Comparison of ENCODE assay signal across 19 cellular contexts in genomic region chr1:193676996-193677569, GRCh38.
"Had no signal": no experiment of that assay in that cellular context is flagged by ENCODE, and none has a peak within 500 bp of the region (broad histone marks: within the 10 kb centered on the region; RNA-seq: fewer than 3 reads in every experiment).

No MANE protein-coding gene starts in this region.

- H3K4me1 Mint-ChIP-seq: immature natural killer cell, memory B cell, naive B cell had no signal

- H3K4me3 Mint-ChIP-seq: activated CD4-positive, alpha-beta memory T cell treated with anti-CD3 and anti-CD28 coated beads for 36 hours; activated CD4-positive, alpha-beta T cell treated with anti-CD3 and anti-CD28 coated beads for 36 hours; activated CD8-positive, alpha-beta memory T cell treated with anti-CD3 and anti-CD28 coated beads, Interleukin-2, amount 10 ng/mL, durations not matched to agents 7 days and 5 days; dendritic cell treated with granulocyte-macrophage colony-stimulating factor and Interleukin-4, amounts not matched to agents 40 ng/mL and 50 ng/mL, for 4 days; immature natural killer cell; memory B cell; naive B cell; neural crest cell; WTC11 had no signal

- ATAC-seq: activated CD8-positive, alpha-beta memory T cell treated with anti-CD3 and anti-CD28 coated beads, Interleukin-2, amount 10 ng/mL, durations not matched to agents 7 days and 5 days; mucosa of descending colon; WTC11 had no signal

- H3K9me3 ChIP-seq: esophagus squamous epithelium, mucosa of descending colon had no signal

- H3K27me3 Mint-ChIP-seq: activated CD4-positive, alpha-beta memory T cell treated with anti-CD3 and anti-CD28 coated beads for 36 hours; activated CD4-positive, alpha-beta T cell treated with anti-CD3 and anti-CD28 coated beads for 36 hours; activated CD8-positive, alpha-beta memory T cell treated with anti-CD3 and anti-CD28 coated beads, Interleukin-2, amount 10 ng/mL, durations not matched to agents 7 days and 5 days; dendritic cell treated with granulocyte-macrophage colony-stimulating factor and Interleukin-4, amounts not matched to agents 40 ng/mL and 50 ng/mL, for 4 days; progenitor cell of endocrine pancreas had no signal

- H3K4me1 ChIP-seq: esophagus squamous epithelium had no signal

- H3K4me3 ChIP-seq: esophagus squamous epithelium, mucosa of descending colon had no signal

- H3K27ac Mint-ChIP-seq: activated CD4-positive, alpha-beta memory T cell treated with anti-CD3 and anti-CD28 coated beads for 36 hours; activated CD4-positive, alpha-beta T cell treated with anti-CD3 and anti-CD28 coated beads for 36 hours; activated CD8-positive, alpha-beta memory T cell treated with anti-CD3 and anti-CD28 coated beads, Interleukin-2, amount 10 ng/mL, durations not matched to agents 7 days and 5 days; activated T-helper 2 cell treated with anti-CD3 and anti-CD28 coated beads, Interferon-gamma antibody, Interleukin-2, Interleukin-4, amounts not matched to agents 10 μg/mL and 5 μg/mL and 100 μg/mL, durations not matched to agents 14 hours and 24 hours and 36 hours; dendritic cell treated with granulocyte-macrophage colony-stimulating factor and Interleukin-4, amounts not matched to agents 40 ng/mL and 50 ng/mL, for 4 days; immature natural killer cell; memory B cell; progenitor cell of endocrine pancreas; WTC11 had no signal

- H3K9me3 Mint-ChIP-seq: activated CD4-positive, alpha-beta memory T cell treated with anti-CD3 and anti-CD28 coated beads for 36 hours; activated T-helper 2 cell treated with anti-CD3 and anti-CD28 coated beads, Interferon-gamma antibody, Interleukin-2, Interleukin-4, amounts not matched to agents 10 μg/mL and 5 μg/mL and 100 μg/mL, durations not matched to agents 14 hours and 24 hours and 36 hours; immature natural killer cell; memory B cell; neural crest cell; WTC11 had no signal

- H3K27me3 ChIP-seq: esophagus squamous epithelium had no signal

- H3K36me3 Mint-ChIP-seq: immature natural killer cell, memory B cell, naive B cell, WTC11 had no signal

- H3K27ac ChIP-seq: esophagus squamous epithelium had no signal

- DNase-seq: activated CD4-positive, alpha-beta memory T cell treated with anti-CD3 and anti-CD28 coated beads for 36 hours; activated CD4-positive, alpha-beta T cell treated with anti-CD3 and anti-CD28 coated beads for 36 hours; activated CD8-positive, alpha-beta memory T cell treated with anti-CD3 and anti-CD28 coated beads, Interleukin-2, amount 10 ng/mL, durations not matched to agents 7 days and 5 days; activated naive CD4-positive, alpha-beta T cell treated with Interleukin-2 at 50 U/mL for 16 hours; activated T-cell treated with anti-CD3 and anti-CD28 coated beads, Interleukin-2, amount 50 U/mL, for 1 hour; aorta; effector CD8-positive, alpha-beta T cell; esophagus squamous epithelium; immature natural killer cell; mucosa of descending colon; naive B cell; stimulated activated CD8-positive, alpha-beta memory T cell treated with anti-CD3 and anti-CD28 coated beads, Interleukin-4, amount 100 ng/mL, for 48 hours; stimulated activated naive CD4-positive, alpha-beta T cell had no signal

- H3K36me3 ChIP-seq: esophagus squamous epithelium had no signal
